ENCODE assay signal across 9 cellular contexts in genomic region chr2:60552851-60553495, GRCh38. TPM values are rescaled to one million over a fixed set of nuclear protein-coding genes. Genes with fewer than 3 reads are reported as not detected.
DNase-seq lines count a peak whose midpoint lies in the region; ATAC-seq and TF ChIP-seq lines count a peak whose summit lies in the region.
"Had no signal": no experiment of that assay in that cellular context is flagged by ENCODE, and none has a peak within 500 bp of the region (broad histone marks: within the 10 kb centered on the region; RNA-seq: fewer than 3 reads in every experiment).

No MANE protein-coding gene starts in this region.

- H3K9me3 ChIP-seq in right cardiac atrium (ENCODE audit: control insufficient read depth, low read length): no peaks in the 10 kb centered on the region

- intact Hi-C loops in right cardiac atrium (cut with DNase I): loop anchor here in 3 of 4 donors (5.0 to 10.0 kb wide), 3 partner anchors 51 to 221 kb away; no protein-coding TSS in a partner anchor

- H3K27ac ChIP-seq in right cardiac atrium (ENCODE audit: low read length) (no peak overlapping the region), skin epidermis (peak overlapping the region in 20 of 21 experiments; percentile 65 to 96 (median 84))
- H3K27ac ChIP-seq: C4-2B had no signal

- H3K4me3 ChIP-seq in WI38 (ENCODE audit: low read depth, low read length) (peak overlapping the region; percentile 67), right cardiac atrium (ENCODE audit: low read length) (peak overlapping the region; percentile 66), skin epidermis (peak overlapping the region; percentile 44 to 83 (median 60))

- WGBS in right cardiac atrium: 3% methylated on average over 38 of the region's 38 CpGs

- TF ChIP-seq CTCF in WI38 (IDR thresholded peaks at IDR 0.05; ENCODE audit: low read depth, low read length): no peak

- no peaks in the 10 kb centered on the region for H3K4me1 ChIP-seq in right cardiac atrium (ENCODE audit: control insufficient read depth, insufficient read depth, low read length)

- ATAC-seq in right cardiac atrium: no peak

- DNase-seq in NCI-H345 (lab: John Stamatoyannopoulos, UW) (peak; percentile 48), NCI-H345 treated with DMSO at 0.1 percent for 48 hours (lab: John Stamatoyannopoulos, UW; ENCODE audit: unreplicated experiment) (no peak), right cardiac atrium (peak in 1 of 3 donors; percentile 37), SK-N-DZ (ENCODE audit: low spot score) (no peak), NCI-H510A (lab: John Stamatoyannopoulos, UW) (no peak)
- no peak for DNase-seq in stimulated activated CD4-positive, alpha-beta T cell treated with anti-CD3 and anti-CD28 coated beads, Interleukin-4, amount 100 ng/mL, for 1 hour

- no peaks in the 10 kb centered on the region for H3K27me3 ChIP-seq in right cardiac atrium (ENCODE audit: control insufficient read depth, insufficient read depth)

RNA-seq across cellular contexts. Expression of gene BCL11A, which starts 0.5 kb away (rescaled TPM):
- 10 to 100 TPM in 1 of 4 donors, 1 to 10 TPM in 3; 8.3 to 11.2 (median 8.9) TPM for total RNA-seq in right cardiac atrium
- 3.7 TPM for polyA plus RNA-seq in right cardiac atrium
- 12.0 and 17.2 TPM in 2 replicates for polyA plus RNA-seq in SK-N-DZ (2014; cell fraction: cytosol; rRNA removed)
- polyA plus RNA-seq in SK-N-DZ (2014; cell fraction: nucleus; rRNA removed): 20.7 and 24.1 TPM in 2 replicates
